ENCODE assay signal across 21 cellular contexts in the genomic region with DNA sequence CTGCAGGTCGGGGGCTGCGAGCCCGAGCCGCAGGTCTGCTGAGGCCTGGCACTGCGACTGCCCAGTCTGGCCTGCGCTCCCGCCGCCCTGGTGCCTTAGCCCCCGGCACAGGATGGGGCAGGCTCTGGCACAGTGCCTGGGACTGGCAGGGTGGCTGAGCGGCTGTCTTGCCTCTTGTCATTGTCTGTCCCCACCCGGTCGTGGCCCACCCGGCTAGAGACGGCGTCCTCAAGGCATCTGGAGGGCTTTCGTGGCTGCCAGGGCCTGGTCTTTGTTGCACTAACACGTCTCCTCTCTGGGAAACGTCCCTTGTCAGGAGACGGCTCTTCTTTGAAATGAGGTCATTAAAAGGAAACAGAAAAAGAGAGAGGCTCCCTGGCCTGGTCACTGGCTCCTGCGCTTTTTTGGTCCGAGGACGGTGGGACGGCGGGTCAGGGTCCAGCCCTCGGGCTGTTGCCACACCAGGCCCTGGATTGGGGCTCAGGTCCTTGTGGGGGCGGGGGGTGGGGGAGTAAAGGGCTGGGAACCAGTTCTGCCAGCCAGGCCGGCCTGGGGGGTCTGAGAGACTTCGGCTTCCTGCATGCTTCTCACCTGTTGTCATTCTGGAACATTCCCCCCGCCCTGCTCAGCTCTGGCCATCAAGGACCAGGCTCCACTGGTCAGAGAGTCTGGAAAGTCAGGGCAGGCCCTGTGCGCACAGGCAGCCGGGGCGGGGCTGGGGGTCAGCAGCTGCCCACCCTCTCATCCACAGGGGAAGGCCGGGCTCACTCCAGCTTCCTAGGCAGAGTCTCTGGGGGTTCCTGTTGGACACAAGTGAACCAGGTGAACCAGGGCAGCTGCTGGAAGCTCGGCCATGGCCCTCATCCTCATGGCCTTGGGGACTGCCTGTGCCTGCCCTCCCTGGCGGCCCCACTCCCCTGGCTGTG. TPM values are rescaled to one million over a fixed set of nuclear protein-coding genes. Genes with fewer than 3 reads are reported as not detected.
"Had no signal": no experiment of that assay in that cellular context is flagged by ENCODE, and none has a peak within 500 bp of the region (broad histone marks: within the 10 kb centered on the region; RNA-seq: fewer than 3 reads in every experiment).

No MANE protein-coding gene starts in this region.

- H3K9me3 ChIP-seq: sigmoid colon, suprapubic skin, upper lobe of left lung had no signal

- H3K27ac Mint-ChIP-seq: activated naive CD4-positive, alpha-beta T cell treated with anti-CD3 and anti-CD28 coated beads, Interleukin-2, amount 10 ng/mL, durations not matched to agents 7 days and 5 days; activated T-helper 2 cell treated with anti-CD3 and anti-CD28 coated beads, Interferon-gamma antibody, Interleukin-2, Interleukin-4, amounts not matched to agents 10 μg/mL and 5 μg/mL and 100 μg/mL, durations not matched to agents 14 hours and 24 hours and 36 hours; effector memory CD8-positive, alpha-beta T cell; natural killer cell treated with Interleukin-12 subunit alpha and Interleukin-12 subunit beta and Interleukin-15 and Interleukin-18, amount 100 ng/mL, for 72 hours had no signal

- H3K4me3 ChIP-seq: sigmoid colon, suprapubic skin, upper lobe of left lung had no signal

- FAIRE-seq: TTC549 had no signal

- H3K27me3 Mint-ChIP-seq: activated naive CD4-positive, alpha-beta T cell treated with anti-CD3 and anti-CD28 coated beads, Interleukin-2, amount 10 ng/mL, durations not matched to agents 7 days and 5 days; effector memory CD8-positive, alpha-beta T cell had no signal

- ATAC-seq: effector memory CD8-positive, alpha-beta T cell; natural killer cell treated with Interleukin-12 subunit alpha and Interleukin-12 subunit beta and Interleukin-15 and Interleukin-18, amount 100 ng/mL, for 72 hours; stimulated activated naive CD8-positive, alpha-beta T cell treated with anti-CD3 and anti-CD28 coated beads, Interleukin-15, Interleukin-2, amounts not matched to agents 100 U/mL and 50 U/mL, for 24 hours had no signal

- H3K27ac ChIP-seq: sigmoid colon, suprapubic skin, upper lobe of left lung had no signal

- H3K4me3 Mint-ChIP-seq: activated naive CD4-positive, alpha-beta T cell treated with anti-CD3 and anti-CD28 coated beads, Interleukin-2, amount 10 ng/mL, durations not matched to agents 7 days and 5 days; effector memory CD8-positive, alpha-beta T cell; natural killer cell treated with Interleukin-12 subunit alpha and Interleukin-12 subunit beta and Interleukin-15 and Interleukin-18, amount 100 ng/mL, for 72 hours had no signal

- H3K4me1 ChIP-seq: sigmoid colon, suprapubic skin, upper lobe of left lung had no signal

- H3K27me3 ChIP-seq: sigmoid colon, suprapubic skin, upper lobe of left lung had no signal

- H3K4me1 Mint-ChIP-seq: activated naive CD4-positive, alpha-beta T cell treated with anti-CD3 and anti-CD28 coated beads, Interleukin-2, amount 10 ng/mL, durations not matched to agents 7 days and 5 days had no signal

- DNase-seq: activated CD4-positive, alpha-beta T cell treated with anti-CD3 and anti-CD28 coated beads, Interleukin-2, amount 50 U/mL, for 1 hour; activated naive CD4-positive, alpha-beta T cell treated with anti-CD3 and anti-CD28 coated beads, Interleukin-2, amount 10 ng/mL, durations not matched to agents 7 days and 5 days; effector memory CD8-positive, alpha-beta T cell; erythroblast; left cardiac atrium; occipital lobe; sigmoid colon; stimulated activated CD4-positive, alpha-beta T cell treated with anti-CD3 and anti-CD28 coated beads, Interleukin-12 subunit alpha, Interleukin-12 subunit beta, amount 100 ng/mL, for 4 hours; stimulated activated CD4-positive, alpha-beta T cell treated with anti-CD3 and anti-CD28 coated beads, Interleukin-4, amount 100 ng/mL, for 1 hour; stimulated activated CD8-positive, alpha-beta memory T cell treated with anti-CD3 and anti-CD28 coated beads, Interleukin-4, amount 100 ng/mL, for 48 hours; stimulated activated naive CD8-positive, alpha-beta T cell treated with anti-CD3 and anti-CD28 coated beads, Interleukin-15, Interleukin-2, amounts not matched to agents 100 U/mL and 50 U/mL, for 24 hours; T-helper 1 cell had no signal

RNA-seq across cellular contexts. Expression of gene ZNF556, which starts 53.6 kb away (rescaled TPM):
- total RNA-seq: activated T-helper 2 cell treated with anti-CD3 and anti-CD28 coated beads, Interferon-gamma antibody, Interleukin-2, Interleukin-4, amounts not matched to agents 10 μg/mL and 5 μg/mL and 100 μg/mL, durations not matched to agents 14 hours and 24 hours and 36 hours; glomerular endothelial cell; left cardiac atrium; lung microvascular endothelial cell; mucosa of gallbladder; natural killer cell treated with Interleukin-12 subunit alpha and Interleukin-12 subunit beta and Interleukin-15 and Interleukin-18, amount 100 ng/mL, for 72 hours; pulmonary artery endothelial cell; sigmoid colon; suprapubic skin; upper lobe of left lung had no signal
- polyA plus RNA-seq: sigmoid colon had no signal
